In the genomic region with DNA sequence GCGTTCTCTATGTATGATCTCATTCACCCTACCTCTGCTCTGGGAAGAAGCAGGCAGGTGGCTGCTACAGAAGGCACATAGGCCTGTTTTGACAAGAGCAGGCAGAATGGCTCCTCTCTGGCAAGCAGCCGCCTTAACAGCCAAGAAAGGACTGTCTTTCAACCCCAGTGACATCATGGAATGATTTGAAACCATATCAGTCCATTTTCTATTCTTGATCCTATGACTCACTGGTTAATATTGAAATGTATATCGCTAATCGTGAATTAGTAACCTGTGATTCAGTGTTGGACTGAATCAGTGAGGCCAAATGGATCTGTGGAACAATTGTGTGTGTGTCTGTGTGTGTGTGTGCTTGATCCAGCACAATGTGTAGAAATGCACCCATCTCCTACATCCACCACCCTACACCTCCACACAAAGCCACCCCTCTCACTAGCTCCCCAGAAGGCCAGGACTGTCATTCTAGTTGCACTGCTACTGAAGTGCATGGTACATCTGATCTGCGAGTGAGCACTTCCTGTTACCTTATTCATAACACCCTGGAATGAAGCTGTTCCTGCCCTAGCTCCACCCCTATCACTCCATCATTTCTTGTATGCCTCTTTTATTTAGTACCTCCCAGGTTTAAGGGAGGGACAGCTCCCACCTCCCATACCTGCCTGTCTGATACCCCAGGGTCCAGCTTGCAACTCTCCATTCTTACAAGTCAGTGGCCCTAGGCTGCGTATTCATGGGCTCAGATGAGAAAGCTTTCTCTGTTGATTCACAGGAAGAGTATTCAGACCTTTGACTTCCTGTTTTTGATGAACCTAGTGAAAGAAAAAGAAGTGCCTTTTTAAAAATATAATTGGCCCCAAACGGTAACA, we compare ENCODE assay signal across 8 cellular contexts.
DNase-seq lines count a peak whose midpoint lies in the region; ATAC-seq and TF ChIP-seq lines count a peak whose summit lies in the region.

No MANE protein-coding gene starts in this region.

- DNase-seq in HCEC 1CT: peak; percentile 48
- peak; percentile 47 for DNase-seq in NB4 (ENCODE audit: low read depth)
- DNase-seq in naive B cell: peak; percentile 65
- no peak for DNase-seq in AG20443 (ENCODE audit: low spot score)
- DNase-seq in G401 (ENCODE audit: low spot score): no peak
- DNase-seq in COR-L47 (lab: John Stamatoyannopoulos, UW): no peak

- H3K9me3 Mint-ChIP-seq in activated naive CD8-positive, alpha-beta T cell (ENCODE audit: low read depth): peaks cover 14% of the 10 kb centered on the region
- peaks cover 0 to 11% (median 4%) of the 10 kb centered on the region in 7 donors for H3K9me3 Mint-ChIP-seq in naive B cell

- peak; percentile 62 for ATAC-seq in GM18511 (IDR thresholded peaks at IDR 0.05; ENCODE audit: unreplicated experiment)
- peak; percentile 79 for ATAC-seq in naive B cell (ENCODE audit: low read depth in 2 of 2)

- H3K27me3 Mint-ChIP-seq in activated naive CD8-positive, alpha-beta T cell: no peaks in the 10 kb centered on the region
- H3K27me3 Mint-ChIP-seq in naive B cell: no peaks in the 10 kb centered on the region

- peaks cover 11% of the 10 kb centered on the region for H3K36me3 Mint-ChIP-seq in activated naive CD8-positive, alpha-beta T cell
- no peaks in the 10 kb centered on the region for H3K36me3 Mint-ChIP-seq in naive B cell

- H3K4me3 ChIP-seq in NB4 (ENCODE audit: low read depth, low read length): no peak overlapping the region

- TF ChIP-seq CTCF in NB4 (IDR thresholded peaks at IDR 0.05; ENCODE audit: low read depth, low read length): no peak

- in situ Hi-C loops in G401 (cut with HindIII; ENCODE audit: low sequenced_read_pairs): no loop called here

- peak overlapping the region; percentile 99 for H3K27ac Mint-ChIP-seq in activated naive CD8-positive, alpha-beta T cell
- peak overlapping the region; percentile 89 to 98 (median 96) for H3K27ac Mint-ChIP-seq in naive B cell

- peak overlapping the region; percentile 64 for H3K4me3 Mint-ChIP-seq in activated naive CD8-positive, alpha-beta T cell
- H3K4me3 Mint-ChIP-seq in naive B cell: peak overlapping the region; percentile 10 to 91 (median 82)

- TF ChIP-seq POLR2A in NB4 (IDR thresholded peaks at IDR 0.05; ENCODE audit: extremely low read depth, insufficient read length): no peak

- peaks cover 78% of the 10 kb centered on the region for H3K4me1 Mint-ChIP-seq in activated naive CD8-positive, alpha-beta T cell (ENCODE audit: low read depth)
- peaks cover 57 to 72% (median 59%) of the 10 kb centered on the region in 3 donors for H3K4me1 Mint-ChIP-seq in naive B cell

Comparison
In these comparisons a context has a peak if more than half of its experiments do, and no peak if none do; other contexts are left out.
1. DNase-seq: peak in HCEC 1CT (single experiment), NB4 (single experiment) and naive B cell (single experiment); none in AG20443 (single experiment), G401 (single experiment) and COR-L47 (single experiment).